In genomic region chr20:13588049-13588448, GRCh38 we compare ENCODE assay signal across 27 cellular contexts.
"Had no signal": no experiment of that assay in that cellular context is flagged by ENCODE, and none has a peak within 500 bp of the region (broad histone marks: within the 10 kb centered on the region; RNA-seq: fewer than 3 reads in every experiment).

No MANE protein-coding gene starts in this region.

- H3K4me3 ChIP-seq: colonic mucosa, esophagus squamous epithelium, gastroesophageal sphincter, heart left ventricle, hepatocyte, left ventricle myocardium inferior, lower lobe of right lung, mucosa of descending colon had no signal

- DNase-seq: colonic mucosa; cortex of kidney; effector CD8-positive, alpha-beta T cell; effector memory CD8-positive, alpha-beta T cell; endodermal cell; erythroblast; esophagus squamous epithelium; foreskin fibroblast; foreskin melanocyte; heart left ventricle; hypothalamus; immature natural killer cell; islet precursor cell; kidney; kidney glomerular epithelial cell; left colon; left ventricle myocardium inferior; lower lobe of right lung; mesenchymal stem cell; mucosa of descending colon had no signal

- H3K27me3 ChIP-seq: colonic mucosa, esophagus squamous epithelium, gastroesophageal sphincter, heart left ventricle, hepatocyte had no signal

- H3K4me1 Mint-ChIP-seq: endodermal cell, mesothelial cell of epicardium had no signal

- ATAC-seq: effector memory CD8-positive, alpha-beta T cell; esophagus mucosa; gastroesophageal sphincter; heart left ventricle; left colon; left lobe of liver; lower lobe of right lung; mucosa of descending colon had no signal

- H3K27me3 Mint-ChIP-seq: dendritic cell treated with granulocyte-macrophage colony-stimulating factor and Interleukin-4, amounts not matched to agents 40 ng/mL and 50 ng/mL, for 4 days; effector memory CD8-positive, alpha-beta T cell had no signal

- H3K27ac ChIP-seq: colonic mucosa, epithelial cell of prostate, esophagus squamous epithelium, gastroesophageal sphincter, heart left ventricle, hepatocyte, left ventricle myocardium inferior, lower lobe of right lung had no signal

- H3K4me1 ChIP-seq: colonic mucosa, esophagus squamous epithelium, gastroesophageal sphincter, heart left ventricle, left ventricle myocardium inferior, lower lobe of right lung had no signal

- H3K9me3 ChIP-seq: colonic mucosa, esophagus squamous epithelium, lower lobe of right lung had no signal

- H3K4me3 Mint-ChIP-seq: dendritic cell treated with granulocyte-macrophage colony-stimulating factor and Interleukin-4, amounts not matched to agents 40 ng/mL and 50 ng/mL, for 4 days; effector memory CD8-positive, alpha-beta T cell; endodermal cell; immature natural killer cell; mesothelial cell of epicardium had no signal

- H3K27ac Mint-ChIP-seq: dendritic cell treated with granulocyte-macrophage colony-stimulating factor and Interleukin-4, amounts not matched to agents 40 ng/mL and 50 ng/mL, for 4 days; effector memory CD8-positive, alpha-beta T cell; endodermal cell; mesothelial cell of epicardium had no signal

- H3K9me3 Mint-ChIP-seq: effector memory CD8-positive, alpha-beta T cell had no signal

- H3K36me3 ChIP-seq: colonic mucosa had no signal

- H3K4me2 ChIP-seq: hepatocyte had no signal
